In the genomic region with DNA sequence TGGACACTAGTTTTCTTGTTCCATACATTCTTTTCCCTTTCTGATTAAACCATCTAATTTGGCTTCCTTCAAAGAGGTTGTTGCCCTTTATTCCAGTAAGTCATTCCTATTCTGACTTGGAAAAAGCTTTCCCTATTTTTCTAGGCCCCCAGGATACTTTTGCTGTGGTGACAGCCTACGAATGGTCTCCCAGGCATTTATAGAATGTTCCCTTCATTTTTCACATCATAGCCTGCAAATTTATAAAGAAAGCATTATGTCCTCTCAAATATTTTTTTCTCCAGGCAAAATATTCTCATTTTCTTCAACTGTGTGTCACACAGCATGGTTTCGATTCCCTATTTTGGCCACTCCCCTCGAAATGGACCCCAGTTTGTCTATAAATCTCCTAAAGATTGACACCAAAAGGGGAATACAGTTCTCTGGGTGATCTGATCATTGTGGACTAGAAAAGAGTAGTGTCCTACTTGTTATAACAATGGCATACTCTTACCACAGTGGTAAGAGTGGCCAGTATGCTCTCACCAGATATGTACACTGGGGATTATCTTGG, we compare ENCODE assay signal across 1 cellular context.
A peak's percentile ranks its signal among the peaks of the same experiment; 100 is the strongest.
TF ChIP-seq lines count a peak whose summit lies in the region.

No MANE protein-coding gene starts in this region.

TF ChIP-seq in K562, 482 proteins besides CTCF, POLR2A, EP300 and RAD21:
- TF ChIP-seq PHF8 (IDR thresholded peaks at IDR 0.05; ENCODE audit: borderline replicate concordance, low read length) (no peak), IRF2 (CRISPR knock-in tag; IDR thresholded peaks at IDR 0.05) (no peak), ZNF263 (CRISPR knock-in tag; IDR thresholded peaks at IDR 0.05; ENCODE audit: borderline replicate concordance) (no peak), ZNF175 (CRISPR knock-in tag; IDR thresholded peaks at IDR 0.05; ENCODE audit: low read depth) (peak; percentile 48; the same call in 1 of the 2 replicates), TBP (optimal IDR thresholded peaks at IDR 0.05; ENCODE audit: low read depth, low read length) (no peak), TCF3 (CRISPR knock-in tag; IDR thresholded peaks at IDR 0.05) (peak; percentile 46), TEAD4 (IDR thresholded peaks at IDR 0.05; ENCODE audit: low read length) (no peak), TEAD4 (CRISPR knock-in tag; IDR thresholded peaks at IDR 0.05; ENCODE audit: borderline replicate concordance) (no peak), ZNF561 (CRISPR knock-in tag; conservative IDR thresholded peaks at IDR 0.05) (no peak), ZNF76 (CRISPR knock-in tag; IDR thresholded peaks at IDR 0.05; ENCODE audit: borderline replicate concordance) (no peak), ELF4 (CRISPR knock-in tag; IDR thresholded peaks at IDR 0.05) (no peak), POLR2AphosphoS5 (IDR thresholded peaks at IDR 0.05; ENCODE audit: control insufficient read depth, insufficient read depth, low read depth, low read length) (no peak), ARID1B (IDR thresholded peaks at IDR 0.05) (0 out of 2 replicates have a peak, but pooled peaks have one; percentile 7), TAF1 (IDR thresholded peaks at IDR 0.05; ENCODE audit: control insufficient read depth, extremely low read depth, insufficient read depth, low read length, severe bottlenecking) (no peak), BACH1 (tag; IDR thresholded peaks at IDR 0.05) (0 out of 2 replicates have a peak, but pooled peaks have one; percentile 24), NFIC (IDR thresholded peaks at IDR 0.05) (no peak), SP1 (CRISPR knock-in tag; IDR thresholded peaks at IDR 0.05) (no peak), ZNF347 (CRISPR knock-in tag; IDR thresholded peaks at IDR 0.05; ENCODE audit: low read depth) (no peak), HNRNPUL1 (IDR thresholded peaks at IDR 0.05; ENCODE audit: low read length) (no peak), TARDBP (IDR thresholded peaks at IDR 0.05) (no peak), MTA3 (IDR thresholded peaks at IDR 0.05; ENCODE audit: borderline replicate concordance) (no peak), GATAD2B (IDR thresholded peaks at IDR 0.05; ENCODE audit: borderline replicate concordance) (no peak)
- TF ChIP-seq, protein P1, sequence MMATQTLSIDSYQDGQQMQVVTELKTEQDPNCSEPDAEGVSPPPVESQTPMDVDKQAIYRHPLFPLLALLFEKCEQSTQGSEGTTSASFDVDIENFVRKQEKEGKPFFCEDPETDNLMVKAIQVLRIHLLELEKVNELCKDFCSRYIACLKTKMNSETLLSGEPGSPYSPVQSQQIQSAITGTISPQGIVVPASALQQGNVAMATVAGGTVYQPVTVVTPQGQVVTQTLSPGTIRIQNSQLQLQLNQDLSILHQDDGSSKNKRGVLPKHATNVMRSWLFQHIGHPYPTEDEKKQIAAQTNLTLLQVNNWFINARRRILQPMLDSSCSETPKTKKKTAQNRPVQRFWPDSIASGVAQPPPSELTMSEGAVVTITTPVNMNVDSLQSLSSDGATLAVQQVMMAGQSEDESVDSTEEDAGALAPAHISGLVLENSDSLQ (IDR thresholded peaks at IDR 0.05): 0 out of 2 replicates have a peak, but pooled peaks have one; percentile 19
- TF ChIP-seq, protein P2, sequence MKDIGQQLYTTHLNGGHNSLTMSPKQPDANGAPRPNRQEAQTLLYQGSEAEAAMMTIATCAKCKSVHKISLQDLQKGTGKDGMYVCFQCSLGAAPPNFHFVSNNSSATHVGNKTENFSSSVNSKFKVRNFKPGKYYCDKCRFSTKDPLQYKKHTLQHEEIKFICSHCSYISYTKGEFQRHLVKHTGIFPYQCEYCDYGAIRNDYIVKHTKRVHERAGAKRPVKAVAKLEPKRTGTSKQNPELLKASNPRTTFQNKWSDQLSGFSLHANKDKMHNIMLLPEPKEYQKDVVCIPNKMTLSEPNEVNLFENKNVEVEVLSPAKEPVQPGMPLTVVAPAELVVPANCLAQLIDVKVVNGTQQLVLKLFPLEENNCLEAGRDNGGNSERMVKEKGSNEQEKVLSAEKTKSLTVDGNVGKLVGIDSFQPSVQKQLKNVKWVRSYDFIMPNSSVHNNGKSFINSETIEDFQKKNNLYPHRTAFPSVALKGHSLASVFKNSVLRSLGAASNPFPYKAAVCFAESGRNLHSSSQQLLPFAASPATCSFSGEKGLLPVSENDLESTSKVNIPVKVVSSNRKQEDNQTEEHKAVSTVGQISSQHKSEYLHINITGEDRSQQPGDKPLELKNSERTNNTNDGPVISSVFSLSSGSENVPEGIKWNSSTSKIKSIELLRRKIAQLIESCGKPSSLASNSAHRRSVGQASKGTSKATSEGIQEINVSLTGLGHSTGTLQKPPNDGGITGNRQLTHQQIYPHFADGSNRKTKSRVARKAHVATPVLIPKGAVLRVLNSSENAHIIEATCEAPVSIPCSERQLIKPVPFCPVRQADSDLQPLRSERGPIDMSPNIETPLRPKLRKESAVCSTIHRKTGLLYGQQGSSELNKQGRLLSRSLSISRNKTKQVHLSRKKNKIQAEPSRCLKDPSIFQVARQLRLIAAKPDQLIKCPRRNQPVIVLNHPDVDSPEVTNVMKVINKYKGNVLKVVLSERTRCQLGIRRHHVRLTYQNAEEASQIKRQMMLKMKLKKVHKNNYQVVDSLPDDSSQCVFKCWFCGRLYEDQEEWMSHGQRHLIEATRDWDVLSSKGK (CRISPR knock-in tag; IDR thresholded peaks at IDR 0.05): no peak
- TF ChIP-seq, protein P3, sequence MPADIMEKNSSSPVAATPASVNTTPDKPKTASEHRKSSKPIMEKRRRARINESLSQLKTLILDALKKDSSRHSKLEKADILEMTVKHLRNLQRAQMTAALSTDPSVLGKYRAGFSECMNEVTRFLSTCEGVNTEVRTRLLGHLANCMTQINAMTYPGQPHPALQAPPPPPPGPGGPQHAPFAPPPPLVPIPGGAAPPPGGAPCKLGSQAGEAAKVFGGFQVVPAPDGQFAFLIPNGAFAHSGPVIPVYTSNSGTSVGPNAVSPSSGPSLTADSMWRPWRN (IDR thresholded peaks at IDR 0.05; ENCODE audit: low read depth): no peak
- TF ChIP-seq, protein P4, sequence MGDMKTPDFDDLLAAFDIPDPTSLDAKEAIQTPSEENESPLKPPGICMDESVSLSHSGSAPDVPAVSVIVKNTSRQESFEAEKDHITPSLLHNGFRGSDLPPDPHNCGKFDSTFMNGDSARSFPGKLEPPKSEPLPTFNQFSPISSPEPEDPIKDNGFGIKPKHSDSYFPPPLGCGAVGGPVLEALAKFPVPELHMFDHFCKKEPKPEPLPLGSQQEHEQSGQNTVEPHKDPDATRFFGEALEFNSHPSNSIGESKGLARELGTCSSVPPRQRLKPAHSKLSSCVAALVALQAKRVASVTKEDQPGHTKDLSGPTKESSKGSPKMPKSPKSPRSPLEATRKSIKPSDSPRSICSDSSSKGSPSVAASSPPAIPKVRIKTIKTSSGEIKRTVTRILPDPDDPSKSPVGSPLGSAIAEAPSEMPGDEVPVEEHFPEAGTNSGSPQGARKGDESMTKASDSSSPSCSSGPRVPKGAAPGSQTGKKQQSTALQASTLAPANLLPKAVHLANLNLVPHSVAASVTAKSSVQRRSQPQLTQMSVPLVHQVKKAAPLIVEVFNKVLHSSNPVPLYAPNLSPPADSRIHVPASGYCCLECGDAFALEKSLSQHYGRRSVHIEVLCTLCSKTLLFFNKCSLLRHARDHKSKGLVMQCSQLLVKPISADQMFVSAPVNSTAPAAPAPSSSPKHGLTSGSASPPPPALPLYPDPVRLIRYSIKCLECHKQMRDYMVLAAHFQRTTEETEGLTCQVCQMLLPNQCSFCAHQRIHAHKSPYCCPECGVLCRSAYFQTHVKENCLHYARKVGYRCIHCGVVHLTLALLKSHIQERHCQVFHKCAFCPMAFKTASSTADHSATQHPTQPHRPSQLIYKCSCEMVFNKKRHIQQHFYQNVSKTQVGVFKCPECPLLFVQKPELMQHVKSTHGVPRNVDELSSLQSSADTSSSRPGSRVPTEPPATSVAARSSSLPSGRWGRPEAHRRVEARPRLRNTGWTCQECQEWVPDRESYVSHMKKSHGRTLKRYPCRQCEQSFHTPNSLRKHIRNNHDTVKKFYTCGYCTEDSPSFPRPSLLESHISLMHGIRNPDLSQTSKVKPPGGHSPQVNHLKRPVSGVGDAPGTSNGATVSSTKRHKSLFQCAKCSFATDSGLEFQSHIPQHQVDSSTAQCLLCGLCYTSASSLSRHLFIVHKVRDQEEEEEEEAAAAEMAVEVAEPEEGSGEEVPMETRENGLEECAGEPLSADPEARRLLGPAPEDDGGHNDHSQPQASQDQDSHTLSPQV (IDR thresholded peaks at IDR 0.05): 0 out of 2 replicates have a peak, but pooled peaks have one; percentile 34
- TF ChIP-seq, protein P5, sequence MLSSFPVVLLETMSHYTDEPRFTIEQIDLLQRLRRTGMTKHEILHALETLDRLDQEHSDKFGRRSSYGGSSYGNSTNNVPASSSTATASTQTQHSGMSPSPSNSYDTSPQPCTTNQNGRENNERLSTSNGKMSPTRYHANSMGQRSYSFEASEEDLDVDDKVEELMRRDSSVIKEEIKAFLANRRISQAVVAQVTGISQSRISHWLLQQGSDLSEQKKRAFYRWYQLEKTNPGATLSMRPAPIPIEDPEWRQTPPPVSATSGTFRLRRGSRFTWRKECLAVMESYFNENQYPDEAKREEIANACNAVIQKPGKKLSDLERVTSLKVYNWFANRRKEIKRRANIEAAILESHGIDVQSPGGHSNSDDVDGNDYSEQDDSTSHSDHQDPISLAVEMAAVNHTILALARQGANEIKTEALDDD (IDR thresholded peaks at IDR 0.05): peak; percentile 90
- TF ChIP-seq, protein P6, sequence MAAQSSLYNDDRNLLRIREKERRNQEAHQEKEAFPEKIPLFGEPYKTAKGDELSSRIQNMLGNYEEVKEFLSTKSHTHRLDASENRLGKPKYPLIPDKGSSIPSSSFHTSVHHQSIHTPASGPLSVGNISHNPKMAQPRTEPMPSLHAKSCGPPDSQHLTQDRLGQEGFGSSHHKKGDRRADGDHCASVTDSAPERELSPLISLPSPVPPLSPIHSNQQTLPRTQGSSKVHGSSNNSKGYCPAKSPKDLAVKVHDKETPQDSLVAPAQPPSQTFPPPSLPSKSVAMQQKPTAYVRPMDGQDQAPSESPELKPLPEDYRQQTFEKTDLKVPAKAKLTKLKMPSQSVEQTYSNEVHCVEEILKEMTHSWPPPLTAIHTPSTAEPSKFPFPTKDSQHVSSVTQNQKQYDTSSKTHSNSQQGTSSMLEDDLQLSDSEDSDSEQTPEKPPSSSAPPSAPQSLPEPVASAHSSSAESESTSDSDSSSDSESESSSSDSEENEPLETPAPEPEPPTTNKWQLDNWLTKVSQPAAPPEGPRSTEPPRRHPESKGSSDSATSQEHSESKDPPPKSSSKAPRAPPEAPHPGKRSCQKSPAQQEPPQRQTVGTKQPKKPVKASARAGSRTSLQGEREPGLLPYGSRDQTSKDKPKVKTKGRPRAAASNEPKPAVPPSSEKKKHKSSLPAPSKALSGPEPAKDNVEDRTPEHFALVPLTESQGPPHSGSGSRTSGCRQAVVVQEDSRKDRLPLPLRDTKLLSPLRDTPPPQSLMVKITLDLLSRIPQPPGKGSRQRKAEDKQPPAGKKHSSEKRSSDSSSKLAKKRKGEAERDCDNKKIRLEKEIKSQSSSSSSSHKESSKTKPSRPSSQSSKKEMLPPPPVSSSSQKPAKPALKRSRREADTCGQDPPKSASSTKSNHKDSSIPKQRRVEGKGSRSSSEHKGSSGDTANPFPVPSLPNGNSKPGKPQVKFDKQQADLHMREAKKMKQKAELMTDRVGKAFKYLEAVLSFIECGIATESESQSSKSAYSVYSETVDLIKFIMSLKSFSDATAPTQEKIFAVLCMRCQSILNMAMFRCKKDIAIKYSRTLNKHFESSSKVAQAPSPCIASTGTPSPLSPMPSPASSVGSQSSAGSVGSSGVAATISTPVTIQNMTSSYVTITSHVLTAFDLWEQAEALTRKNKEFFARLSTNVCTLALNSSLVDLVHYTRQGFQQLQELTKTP (IDR thresholded peaks at IDR 0.05; ENCODE audit: low read depth in 1 of 2, partially characterized antibody in 2 of 2): no peak
